Comparison of ENCODE assay signal across 10 cellular contexts in the genomic region with DNA sequence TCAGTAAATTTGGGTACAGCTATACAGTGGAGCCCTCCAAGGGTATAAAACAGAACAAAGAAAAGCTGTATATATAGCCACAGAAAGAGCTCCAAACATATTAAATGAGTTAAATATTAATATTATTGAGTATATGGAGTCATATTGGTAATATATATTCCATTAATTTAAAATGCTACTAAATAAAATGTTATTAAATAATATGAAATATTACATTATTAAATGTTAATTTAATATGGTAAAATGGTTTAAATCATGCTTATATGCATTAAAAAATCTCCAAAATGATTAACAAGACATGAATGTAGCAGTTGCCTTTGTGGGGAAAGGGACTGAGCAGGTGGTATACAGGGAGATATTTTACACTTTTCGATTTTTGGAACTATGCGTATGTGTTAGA.
"Had no signal": no experiment of that assay in that cellular context is flagged by ENCODE, and none has a peak within 500 bp of the region (broad histone marks: within the 10 kb centered on the region; RNA-seq: fewer than 3 reads in every experiment).

No MANE protein-coding gene starts in this region.

- H3K9me3 Mint-ChIP-seq: HFFc6, IgD-negative memory B cell had no signal

- H3K27ac ChIP-seq: GM23248, HL-60 had no signal

- FAIRE-seq: HepG2 had no signal

- H3K4me1 Mint-ChIP-seq: IgD-negative memory B cell had no signal

- DNase-seq: GM23248, GOT3, H7, HFFc6, KBM-7 had no signal

- H3K36me3 ChIP-seq: HAP-1 had no signal

- H3K27me3 Mint-ChIP-seq: IgD-negative memory B cell had no signal

- H3K27ac Mint-ChIP-seq: HFFc6, IgD-negative memory B cell had no signal

- H3K9me3 ChIP-seq: HAP-1 had no signal

- H3K4me3 Mint-ChIP-seq: HFFc6, IgD-negative memory B cell had no signal

- H3K4me1 ChIP-seq: HAP-1 had no signal

- ATAC-seq: HCT116, HepG2 had no signal

- H3K36me3 Mint-ChIP-seq: IgD-negative memory B cell had no signal

- H3K4me3 ChIP-seq: GM23248, HAP-1 had no signal
